1 cellular context compared by ENCODE assay signal in the genomic region with DNA sequence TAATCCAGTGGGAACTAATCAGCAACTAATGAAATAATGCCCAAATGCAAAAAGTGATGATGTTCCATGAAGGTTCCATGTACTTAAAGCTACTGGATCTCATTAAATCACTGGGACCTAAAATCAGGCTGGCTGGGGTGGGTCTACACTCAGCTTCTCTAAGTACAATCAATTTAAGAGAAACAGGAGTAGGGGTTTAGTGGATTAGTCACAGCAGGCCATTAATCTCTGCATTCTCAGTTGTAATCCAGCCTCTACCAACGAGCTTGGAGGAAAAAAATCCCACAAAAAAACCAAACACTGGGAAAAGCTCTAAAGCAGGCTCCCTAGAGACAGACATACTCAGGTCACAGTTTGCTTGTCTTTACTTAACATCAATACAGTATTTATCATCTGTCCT.
TF ChIP-seq lines count a peak whose summit lies in the region.

No MANE protein-coding gene starts in this region.

TF ChIP-seq in GM23338, 12 proteins besides CTCF, POLR2A, EP300 and RAD21 (continued from another document):
- TF ChIP-seq, protein P1, sequence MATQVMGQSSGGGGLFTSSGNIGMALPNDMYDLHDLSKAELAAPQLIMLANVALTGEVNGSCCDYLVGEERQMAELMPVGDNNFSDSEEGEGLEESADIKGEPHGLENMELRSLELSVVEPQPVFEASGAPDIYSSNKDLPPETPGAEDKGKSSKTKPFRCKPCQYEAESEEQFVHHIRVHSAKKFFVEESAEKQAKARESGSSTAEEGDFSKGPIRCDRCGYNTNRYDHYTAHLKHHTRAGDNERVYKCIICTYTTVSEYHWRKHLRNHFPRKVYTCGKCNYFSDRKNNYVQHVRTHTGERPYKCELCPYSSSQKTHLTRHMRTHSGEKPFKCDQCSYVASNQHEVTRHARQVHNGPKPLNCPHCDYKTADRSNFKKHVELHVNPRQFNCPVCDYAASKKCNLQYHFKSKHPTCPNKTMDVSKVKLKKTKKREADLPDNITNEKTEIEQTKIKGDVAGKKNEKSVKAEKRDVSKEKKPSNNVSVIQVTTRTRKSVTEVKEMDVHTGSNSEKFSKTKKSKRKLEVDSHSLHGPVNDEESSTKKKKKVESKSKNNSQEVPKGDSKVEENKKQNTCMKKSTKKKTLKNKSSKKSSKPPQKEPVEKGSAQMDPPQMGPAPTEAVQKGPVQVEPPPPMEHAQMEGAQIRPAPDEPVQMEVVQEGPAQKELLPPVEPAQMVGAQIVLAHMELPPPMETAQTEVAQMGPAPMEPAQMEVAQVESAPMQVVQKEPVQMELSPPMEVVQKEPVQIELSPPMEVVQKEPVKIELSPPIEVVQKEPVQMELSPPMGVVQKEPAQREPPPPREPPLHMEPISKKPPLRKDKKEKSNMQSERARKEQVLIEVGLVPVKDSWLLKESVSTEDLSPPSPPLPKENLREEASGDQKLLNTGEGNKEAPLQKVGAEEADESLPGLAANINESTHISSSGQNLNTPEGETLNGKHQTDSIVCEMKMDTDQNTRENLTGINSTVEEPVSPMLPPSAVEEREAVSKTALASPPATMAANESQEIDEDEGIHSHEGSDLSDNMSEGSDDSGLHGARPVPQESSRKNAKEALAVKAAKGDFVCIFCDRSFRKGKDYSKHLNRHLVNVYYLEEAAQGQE (IDR thresholded peaks at IDR 0.05; ENCODE audit: unreplicated experiment), result no peak
- TF ChIP-seq POLR2AphosphoS5 (IDR thresholded peaks at IDR 0.05; ENCODE audit: low read depth), result no peak
TF ChIP-seq in GM23338: peak in this region for 0.
